ENCODE assay signal across 14 cellular contexts in the genomic region with DNA sequence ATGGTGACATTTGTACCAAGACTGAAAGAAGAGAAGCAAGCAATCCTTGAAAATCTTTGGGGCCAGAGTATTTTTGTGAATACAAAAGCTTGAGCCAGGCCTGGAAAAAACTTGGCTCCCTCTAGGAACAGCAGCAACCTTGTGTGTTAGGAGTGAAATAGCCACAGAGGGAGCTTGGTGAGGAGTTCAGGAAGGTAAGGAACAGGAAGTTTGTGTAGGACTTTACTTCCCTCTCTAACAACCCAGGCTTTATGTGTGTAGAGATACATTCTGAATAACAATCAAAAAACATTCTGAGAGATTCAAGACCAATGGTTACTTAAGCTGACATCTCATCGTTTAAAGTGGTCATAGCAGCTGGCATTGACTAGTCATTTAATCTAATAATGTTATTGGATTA.
DNase-seq lines count a peak whose midpoint lies in the region; ATAC-seq, FAIRE-seq and TF ChIP-seq lines count a peak whose summit lies in the region.
"Had no signal": no experiment of that assay in that cellular context is flagged by ENCODE, and none has a peak within 500 bp of the region (broad histone marks: within the 10 kb centered on the region; RNA-seq: fewer than 3 reads in every experiment).

No MANE protein-coding gene starts in this region.

- FAIRE-seq in pancreas (lab: Jason Lieb, UNC), result no peak
- FAIRE-seq: K562 had no signal

- H3K9ac ChIP-seq in fibroblast of lung (ENCODE audit: insufficient read depth, low read length), result no peak overlapping the region

- H3K27me3 Mint-ChIP-seq in HFFc6 (ENCODE audit: insufficient read depth), result no peaks in the 10 kb centered on the region
- H3K27me3 Mint-ChIP-seq in natural killer cell (ENCODE audit: low read depth in 2 of 2), result no peaks in the 10 kb centered on the region
- H3K27me3 Mint-ChIP-seq: central memory CD8-positive, alpha-beta T cell had no signal

- no peaks in the 10 kb centered on the region for H3K79me2 ChIP-seq in fibroblast of lung (ENCODE audit: control insufficient read depth, insufficient read depth, low read length)

- no peak for TF ChIP-seq POLR2A in gastroesophageal sphincter (IDR thresholded peaks at IDR 0.05)

- H3K4me1 Mint-ChIP-seq in HFFc6 (ENCODE audit: low read depth) (peaks cover 7% of the 10 kb centered on the region), natural killer cell (no peaks in the 10 kb centered on the region)
- H3K4me1 Mint-ChIP-seq: central memory CD8-positive, alpha-beta T cell had no signal

- TF ChIP-seq CTCF in HFFc6 (IDR thresholded peaks at IDR 0.05), result no peak
- TF ChIP-seq CTCF in fibroblast of lung (conservative IDR thresholded peaks at IDR 0.05 in 1 of 2, IDR thresholded peaks at IDR 0.05 in 1 of 2; ENCODE audit: low read depth in 1 of 2, low read length in 2 of 2), result no peak
- no peak for TF ChIP-seq CTCF in pancreas (IDR thresholded peaks at IDR 0.05)
- no peak for TF ChIP-seq CTCF in gastroesophageal sphincter (IDR thresholded peaks at IDR 0.05)
- TF ChIP-seq CTCF in natural killer cell (IDR thresholded peaks at IDR 0.05), result no peak

- H3K27ac ChIP-seq in fibroblast of lung (ENCODE audit: insufficient read depth, low read length) (no peak overlapping the region), pancreas (no peak overlapping the region), gastroesophageal sphincter (peak overlapping the region in 1 of 4 donors; percentile 32)
- H3K27ac ChIP-seq: lower lobe of right lung, psoas muscle, tibial artery had no signal

- no peak for TF ChIP-seq EP300 in gastroesophageal sphincter (IDR thresholded peaks at IDR 0.05)

- H3K4me1 ChIP-seq in fibroblast of lung (ENCODE audit: control insufficient read depth, extremely low read depth, insufficient read depth, low read length) (no peaks in the 10 kb centered on the region), pancreas (peaks cover 4 to 16% (median 11%) of the 10 kb centered on the region in 3 donors), gastroesophageal sphincter (peaks cover 0 to 30% (median 0%) of the 10 kb centered on the region in 3 donors)
- H3K4me1 ChIP-seq: lower lobe of right lung had no signal

- peak overlapping the region; percentile 41; the same call in 1 of the 2 replicates for H3K27ac Mint-ChIP-seq in HFFc6
- H3K27ac Mint-ChIP-seq in natural killer cell, result no peak overlapping the region

- H3K4me3 Mint-ChIP-seq in HFFc6 (peak overlapping the region; percentile 37; the same call in 1 of the 2 replicates), natural killer cell (no peak overlapping the region)
- H3K4me3 Mint-ChIP-seq: central memory CD8-positive, alpha-beta T cell had no signal

- intact Hi-C loops in pancreas (cut with DNase I), result no loop called here
- intact Hi-C loops in natural killer cell (cut with micrococcal nuclease), result no loop called here

- no peaks in the 10 kb centered on the region for H4K20me1 ChIP-seq in fibroblast of lung (ENCODE audit: control insufficient read depth, extremely low read depth, insufficient read depth, low read length)

- DNase-seq in HFFc6, result no peak
- peak; percentile 29 for DNase-seq in SK-MEL-5 (ENCODE audit: low read depth, low spot score)
- peak; percentile 13 to 37 for DNase-seq in fibroblast of lung (ENCODE audit: low read depth in 2 of 2)
- DNase-seq in pancreas, result no peak
- DNase-seq in natural killer cell, result no peak
- DNase-seq in GM19238 (ENCODE audit: insufficient read length, low spot score), result no peak
- DNase-seq: lower lobe of right lung, NCI-H526 treated with DMSO at 0.1 percent for 48 hours, psoas muscle, T-helper 2 cell, tibial artery had no signal

- 3 to 5% methylated on average over 1 of the region's 1 CpG for WGBS in pancreas, 2 donors
- 7 to 25% methylated on average over 1 of the region's 1 CpG for WGBS in gastroesophageal sphincter (ENCODE audit: low coverage in 1 of 2), 2 donors

- in situ Hi-C loops in SK-MEL-5 (cut with HindIII; ENCODE audit: low pct_unique_long_range_greater_than_20kb, low sequenced_read_pairs), result no loop called here

- no peaks in the 10 kb centered on the region for H3K36me3 ChIP-seq in fibroblast of lung (ENCODE audit: control insufficient read depth, insufficient read depth, low read length)
- no peaks in the 10 kb centered on the region for H3K36me3 ChIP-seq in pancreas
- no peaks in the 10 kb centered on the region for H3K36me3 ChIP-seq in gastroesophageal sphincter
- H3K36me3 ChIP-seq: lower lobe of right lung, tibial artery had no signal

- peak overlapping the region; percentile 88 for H2AFZ ChIP-seq in fibroblast of lung (ENCODE audit: low read length)

- H3K9me3 Mint-ChIP-seq in HFFc6, result no peaks in the 10 kb centered on the region
- H3K9me3 Mint-ChIP-seq in natural killer cell, result no peaks in the 10 kb centered on the region
- H3K9me3 Mint-ChIP-seq: central memory CD8-positive, alpha-beta T cell had no signal

- H3K36me3 Mint-ChIP-seq in HFFc6 (ENCODE audit: low read depth) (no peaks in the 10 kb centered on the region), natural killer cell (no peaks in the 10 kb centered on the region)

- H3K4me3 ChIP-seq in fibroblast of lung (replicated peaks in 1 of 4; ENCODE audit: control extremely low read depth in 1 of 4, insufficient read depth in 1 of 4, low read depth in 3 of 4, low read length in 4 of 4) (no peak overlapping the region), pancreas (no peak overlapping the region), gastroesophageal sphincter (no peak overlapping the region)
- H3K4me3 ChIP-seq: K562, lower lobe of right lung, psoas muscle, tibial artery had no signal

- no peaks in the 10 kb centered on the region for H3K9me3 ChIP-seq in fibroblast of lung (ENCODE audit: control insufficient read depth, insufficient read depth, low read depth, low read length)
- no peaks in the 10 kb centered on the region for H3K9me3 ChIP-seq in pancreas
- no peaks in the 10 kb centered on the region for H3K9me3 ChIP-seq in gastroesophageal sphincter
- H3K9me3 ChIP-seq: lower lobe of right lung, psoas muscle, tibial artery had no signal

- no peaks in the 10 kb centered on the region for H3K27me3 ChIP-seq in fibroblast of lung (ENCODE audit: control insufficient read depth, insufficient read depth, low read length)
- H3K27me3 ChIP-seq in pancreas, result no peaks in the 10 kb centered on the region
- H3K27me3 ChIP-seq in gastroesophageal sphincter, result no peaks in the 10 kb centered on the region
- H3K27me3 ChIP-seq: tibial artery had no signal

- H3K4me2 ChIP-seq in fibroblast of lung (ENCODE audit: extremely low read depth, insufficient read depth, low read length), result no peak overlapping the region

- peak in 3 of 4 donors; percentile 40 to 66 (median 53) for ATAC-seq in pancreas
- no peak for ATAC-seq in gastroesophageal sphincter
- ATAC-seq in natural killer cell, result no peak
- ATAC-seq: K562 had no signal

Comparison
In these comparisons a context has a peak if more than half of its experiments do, and no peak if none do; other contexts are left out.
1. DNase-seq: peak in SK-MEL-5 (single experiment) and fibroblast of lung (2 of 2); none in HFFc6 (single experiment), pancreas (0 of 6), natural killer cell (single experiment) and GM19238 (single experiment).
2. ATAC-seq: peak in pancreas (3 of 4); none in gastroesophageal sphincter (single experiment) and natural killer cell (0 of 3).